Comparison of ENCODE assay signal across 29 cellular contexts in genomic region chr5:117475925-117476324, GRCh38.
"Had no signal": no experiment of that assay in that cellular context is flagged by ENCODE, and none has a peak within 500 bp of the region (broad histone marks: within the 10 kb centered on the region; RNA-seq: fewer than 3 reads in every experiment).

No MANE protein-coding gene starts in this region.

- H3K4me3 ChIP-seq: adrenal gland, MG63, SJSA1 had no signal

- H3K4me1 Mint-ChIP-seq: activated naive CD8-positive, alpha-beta T cell treated with anti-CD3 and anti-CD28 coated beads, Interleukin-2, amount 10 ng/mL, durations not matched to agents 7 days and 5 days had no signal

- H3K9ac ChIP-seq: KMS-11 had no signal

- H3K27me3 ChIP-seq: adrenal gland, MG63, SJSA1 had no signal

- H3K4me1 ChIP-seq: adrenal gland, SJSA1 had no signal

- ATAC-seq: activated CD8-positive, alpha-beta T cell treated with anti-CD3 and anti-CD28 coated beads, Interleukin-2, amount 10 ng/mL, durations not matched to agents 7 days and 5 days; PC-3; SK-N-SH treated with all-trans-retinoic acid at 6 μM for 48 hours; WTC11 had no signal

- FAIRE-seq: bronchial epithelial cell, RCC 7860 had no signal

- H3K27ac Mint-ChIP-seq: activated CD8-positive, alpha-beta T cell treated with anti-CD3 and anti-CD28 coated beads, Interleukin-2, amount 10 ng/mL, durations not matched to agents 7 days and 5 days; activated naive CD8-positive, alpha-beta T cell treated with anti-CD3 and anti-CD28 coated beads, Interleukin-2, amount 10 ng/mL, durations not matched to agents 7 days and 5 days; T-helper 1 cell treated with Interleukin-12 subunit alpha and Interleukin-12 subunit beta and Interleukin-4 antibody, amounts not matched to agents 30 μg/mL and 1 μg/mL, for 36 hours; WTC11 had no signal

- H3K9me3 Mint-ChIP-seq: activated naive CD8-positive, alpha-beta T cell treated with anti-CD3 and anti-CD28 coated beads, Interleukin-2, amount 10 ng/mL, durations not matched to agents 7 days and 5 days; T-helper 1 cell treated with Interleukin-12 subunit alpha and Interleukin-12 subunit beta and Interleukin-4 antibody, amounts not matched to agents 30 μg/mL and 1 μg/mL, for 36 hours had no signal

- H3K27me3 Mint-ChIP-seq: activated naive CD8-positive, alpha-beta T cell treated with anti-CD3 and anti-CD28 coated beads, Interleukin-2, amount 10 ng/mL, durations not matched to agents 7 days and 5 days had no signal

- H3K4me3 Mint-ChIP-seq: activated CD8-positive, alpha-beta T cell treated with anti-CD3 and anti-CD28 coated beads, Interleukin-2, amount 10 ng/mL, durations not matched to agents 7 days and 5 days; activated naive CD8-positive, alpha-beta T cell treated with anti-CD3 and anti-CD28 coated beads, Interleukin-2, amount 10 ng/mL, durations not matched to agents 7 days and 5 days; T-helper 1 cell treated with Interleukin-12 subunit alpha and Interleukin-12 subunit beta and Interleukin-4 antibody, amounts not matched to agents 30 μg/mL and 1 μg/mL, for 36 hours; WTC11 had no signal

- H3K36me3 ChIP-seq: adrenal gland, MG63, SJSA1 had no signal

- H3K9me3 ChIP-seq: adrenal gland, MG63 had no signal

- H3K4me2 ChIP-seq: KMS-11 had no signal

- DNase-seq: activated CD4-positive, alpha-beta T cell treated with anti-CD3 and anti-CD28 coated beads for 48 hours; activated CD4-positive, alpha-beta T cell treated with anti-CD3 and anti-CD28 coated beads, Interleukin-2, amount 50 U/mL, for 4 hours; activated CD4-positive, CD25-positive, alpha-beta regulatory T cell treated with anti-CD3 and anti-CD28 coated beads, Interleukin-2, amount 50 U/mL, for 72 hours; activated CD8-positive, alpha-beta memory T cell treated with anti-CD3 and anti-CD28 coated beads, Interleukin-2, amount 50 U/mL, for 48 hours; activated CD8-positive, alpha-beta T cell treated with anti-CD3 and anti-CD28 coated beads, Interleukin-2, amount 10 ng/mL, durations not matched to agents 7 days and 5 days; activated naive CD4-positive, alpha-beta T cell treated with anti-CD3 and anti-CD28 coated beads, Interleukin-2, amount 50 U/mL, for 16 hours; activated naive CD8-positive, alpha-beta T cell treated with anti-CD3 and anti-CD28 coated beads, Interleukin-2, amount 10 ng/mL, durations not matched to agents 7 days and 5 days; activated T-cell treated with anti-CD3 and anti-CD28 coated beads, Interleukin-2, amount 50 U/mL, for 1 hour; adrenal gland; anterior cingulate cortex; central memory CD4-positive, alpha-beta T cell; MG63; MV-4-11; NCI-H1092 treated with DMSO at 0.1 percent for 48 hours; NCI-H1436; NCI-H187; NCI-H2081; NCI-H446; NCI-H524; PC-3; SHP77; SW 1271 had no signal

- H3K36me3 Mint-ChIP-seq: activated naive CD8-positive, alpha-beta T cell treated with anti-CD3 and anti-CD28 coated beads, Interleukin-2, amount 10 ng/mL, durations not matched to agents 7 days and 5 days; WTC11 had no signal

- H3K27ac ChIP-seq: adrenal gland, KMS-11, SJSA1 had no signal
